ENCODE assay signal across 9 cellular contexts in the genomic region with DNA sequence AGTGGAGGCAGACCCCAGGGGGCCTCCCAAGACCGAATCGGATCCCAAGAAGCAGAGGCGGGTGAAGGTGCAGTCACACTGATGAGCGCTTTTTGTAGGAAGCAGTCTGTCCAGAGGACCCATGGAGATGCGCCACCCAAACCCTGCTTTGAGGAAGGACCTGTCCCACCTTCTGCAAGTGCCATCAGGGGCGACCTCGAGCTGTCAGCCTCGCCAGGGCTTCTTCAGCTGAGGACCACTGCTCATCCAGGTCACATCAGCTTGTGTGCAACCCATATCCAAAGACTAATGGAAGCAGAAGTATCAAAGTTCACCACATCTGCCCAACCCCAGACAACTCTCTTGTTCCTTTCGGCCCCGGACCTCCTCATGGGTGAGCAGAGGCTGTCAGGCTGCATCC.
"Had no signal": no experiment of that assay in that cellular context is flagged by ENCODE, and none has a peak within 500 bp of the region (broad histone marks: within the 10 kb centered on the region; RNA-seq: fewer than 3 reads in every experiment).

No MANE protein-coding gene starts in this region.

- ATAC-seq: HCT116, HepG2 had no signal

- DNase-seq: GM23248, GOT3, H7, HFFc6 had no signal

- H3K9me3 ChIP-seq: HAP-1 had no signal

- H3K4me3 ChIP-seq: GM23248, HAP-1 had no signal

- H3K27ac ChIP-seq: GM23248, HL-60 had no signal

- H3K4me3 Mint-ChIP-seq: HFFc6, IgD-negative memory B cell had no signal

- H3K36me3 ChIP-seq: HAP-1 had no signal

- H2AFZ ChIP-seq: GM23248 had no signal

- H3K4me1 Mint-ChIP-seq: IgD-negative memory B cell had no signal

- H3K9me3 Mint-ChIP-seq: HFFc6, IgD-negative memory B cell had no signal

- H3K27ac Mint-ChIP-seq: HFFc6, IgD-negative memory B cell had no signal

- H3K9ac ChIP-seq: GM23248 had no signal
